Comparison of ENCODE assay signal across 16 cellular contexts in genomic region chr1:58412071-58412580, GRCh38.
DNase-seq lines count a peak whose midpoint lies in the region; ATAC-seq and TF ChIP-seq lines count a peak whose summit lies in the region.
"Had no signal": no experiment of that assay in that cellular context is flagged by ENCODE, and none has a peak within 500 bp of the region (broad histone marks: within the 10 kb centered on the region; RNA-seq: fewer than 3 reads in every experiment).

No MANE protein-coding gene starts in this region.

- no peak overlapping the region for H3K27ac ChIP-seq in trophoblast cell (ENCODE audit: low read depth, low read length)
- no peak overlapping the region for H3K27ac ChIP-seq in CD4-positive, alpha-beta memory T cell (ENCODE audit: low read depth, low read length)
- H3K27ac ChIP-seq: BLaER1 treated with 17β-estradiol and CSF1 and Interleukin-3, amounts not matched to agents 10 nM and 100 nM; esophagus muscularis mucosa; prostate gland; thoracic aorta had no signal

- no peak overlapping the region for H4K8ac ChIP-seq in trophoblast cell (ENCODE audit: low read depth, low read length)

- no peak overlapping the region for H2AFZ ChIP-seq in trophoblast cell (ENCODE audit: insufficient read depth, low read length, poor library complexity)

- H3K4me1 ChIP-seq in trophoblast cell (ENCODE audit: control insufficient read depth in 1 of 2, insufficient read depth in 2 of 2, low read length in 2 of 2) = peaks cover 5 to 6% of the 10 kb centered on the region in 2 experiments
- H3K4me1 ChIP-seq in CD4-positive, alpha-beta memory T cell (ENCODE audit: insufficient read depth, low read length) = no peaks in the 10 kb centered on the region
- H3K4me1 ChIP-seq: BLaER1 treated with 17β-estradiol and CSF1 and Interleukin-3, amounts not matched to agents 10 nM and 100 nM; esophagus muscularis mucosa; prostate gland had no signal

- no peak overlapping the region for H3K4me3 Mint-ChIP-seq in CD4-positive, alpha-beta memory T cell
- H3K4me3 Mint-ChIP-seq: activated naive CD8-positive, alpha-beta T cell treated with anti-CD3 and anti-CD28 coated beads, Interleukin-2, amount 50 U/mL, for 24 hours had no signal

- H2AK5ac ChIP-seq in trophoblast cell (ENCODE audit: low read length) = no peak overlapping the region

- no CpG with 5 or more reads among the region's 4 CpGs for WGBS in trophoblast cell (ENCODE audit: extremely low coverage, insufficient coverage, insufficient read length)

- H3K27me3 Mint-ChIP-seq in CD4-positive, alpha-beta memory T cell = no peaks in the 10 kb centered on the region
- H3K27me3 Mint-ChIP-seq: activated naive CD8-positive, alpha-beta T cell treated with anti-CD3 and anti-CD28 coated beads, Interleukin-2, amount 50 U/mL, for 24 hours had no signal

- TF ChIP-seq CTCF in fibroblast of mammary gland (conservative IDR thresholded peaks at IDR 0.05; ENCODE audit: control insufficient read depth, insufficient read depth, low read depth, low read length) = no peak

- H3K9me3 Mint-ChIP-seq in CD4-positive, alpha-beta memory T cell = no peaks in the 10 kb centered on the region
- H3K9me3 Mint-ChIP-seq: activated naive CD8-positive, alpha-beta T cell treated with anti-CD3 and anti-CD28 coated beads, Interleukin-2, amount 50 U/mL, for 24 hours had no signal

- no peak for ATAC-seq in GM19324 (IDR thresholded peaks at IDR 0.05; ENCODE audit: low FRiP score, unreplicated experiment)
- ATAC-seq: activated naive CD8-positive, alpha-beta T cell treated with anti-CD3 and anti-CD28 coated beads, Interleukin-2, amount 50 U/mL, for 24 hours had no signal

- no peak overlapping the region for H3K4ac ChIP-seq in trophoblast cell (ENCODE audit: low read depth, low read length)

- H3K79me2 ChIP-seq in trophoblast cell (ENCODE audit: control insufficient read depth, insufficient read depth, low read length, poor library complexity) = no peaks in the 10 kb centered on the region

- POLR2A ChIA-PET in CD4-positive, alpha-beta memory T cell (lab: Charles Lee; ENCODE audit: partially characterized antibody) = no interaction called here

- H3K4me1 Mint-ChIP-seq in CD4-positive, alpha-beta memory T cell = no peaks in the 10 kb centered on the region
- H3K4me1 Mint-ChIP-seq: activated naive CD8-positive, alpha-beta T cell treated with anti-CD3 and anti-CD28 coated beads, Interleukin-2, amount 50 U/mL, for 24 hours had no signal

- no peak overlapping the region for H2BK5ac ChIP-seq in trophoblast cell (ENCODE audit: low read depth, low read length, poor library complexity)

- no peaks in the 10 kb centered on the region for H3K27me3 ChIP-seq in trophoblast cell (ENCODE audit: insufficient read depth, low read length)
- no peaks in the 10 kb centered on the region for H3K27me3 ChIP-seq in CD4-positive, alpha-beta memory T cell (ENCODE audit: insufficient read depth, low read length)
- H3K27me3 ChIP-seq: BLaER1 treated with 17β-estradiol and CSF1 and Interleukin-3, amounts not matched to agents 10 nM and 100 nM; esophagus muscularis mucosa had no signal

- H2BK12ac ChIP-seq in trophoblast cell (ENCODE audit: low read length) = no peak overlapping the region

- intact Hi-C loops in CD4-positive, alpha-beta memory T cell (cut with micrococcal nuclease) = no loop called here

- no peak overlapping the region for H3K27ac Mint-ChIP-seq in CD4-positive, alpha-beta memory T cell
- H3K27ac Mint-ChIP-seq: activated naive CD8-positive, alpha-beta T cell treated with anti-CD3 and anti-CD28 coated beads, Interleukin-2, amount 50 U/mL, for 24 hours had no signal

- H3K79me1 ChIP-seq in trophoblast cell (ENCODE audit: low read length) = no peaks in the 10 kb centered on the region

- no peaks in the 10 kb centered on the region for H3K36me3 Mint-ChIP-seq in CD4-positive, alpha-beta memory T cell

- CTCF ChIA-PET in CD4-positive, alpha-beta memory T cell (lab: Charles Lee; ENCODE audit: partially characterized antibody) = no interaction called here

- H3K18ac ChIP-seq in trophoblast cell (ENCODE audit: low read length) = no peak overlapping the region

- H3K9ac ChIP-seq in trophoblast cell (ENCODE audit: low read length) = no peak overlapping the region
- H3K9ac ChIP-seq: BLaER1 treated with 17β-estradiol and CSF1 and Interleukin-3, amounts not matched to agents 10 nM and 100 nM had no signal

- no peak overlapping the region for H2BK120ac ChIP-seq in trophoblast cell (ENCODE audit: insufficient read depth, low read length, poor library complexity)

- H3K14ac ChIP-seq in trophoblast cell (ENCODE audit: low read length) = no peak overlapping the region

- no peaks in the 10 kb centered on the region for H3K36me3 ChIP-seq in trophoblast cell (ENCODE audit: control insufficient read depth in 1 of 2, insufficient read depth in 2 of 2, low read length in 2 of 2)
- no peaks in the 10 kb centered on the region for H3K36me3 ChIP-seq in CD4-positive, alpha-beta memory T cell (ENCODE audit: insufficient read depth, low read length)
- H3K36me3 ChIP-seq: BLaER1 treated with 17β-estradiol and CSF1 and Interleukin-3, amounts not matched to agents 10 nM and 100 nM; prostate gland; thoracic aorta had no signal

- H3K9me3 ChIP-seq in trophoblast cell (ENCODE audit: insufficient read depth, low read depth, low read length) = no peaks in the 10 kb centered on the region
- H3K9me3 ChIP-seq in CD4-positive, alpha-beta memory T cell (ENCODE audit: control insufficient read depth in 1 of 2, low read length in 2 of 2) = no peaks in the 10 kb centered on the region
- H3K9me3 ChIP-seq: BLaER1 treated with 17β-estradiol and CSF1 and Interleukin-3, amounts not matched to agents 10 nM and 100 nM; esophagus muscularis mucosa; prostate gland; thoracic aorta had no signal

- H3K23ac ChIP-seq in trophoblast cell (ENCODE audit: low read length) = no peak overlapping the region

- no peak overlapping the region for H3K4me3 ChIP-seq in fibroblast of mammary gland (ENCODE audit: control insufficient read depth, low read depth, low read length)
- H3K4me3 ChIP-seq in trophoblast cell (ENCODE audit: low read depth, low read length) = no peak overlapping the region
- H3K4me3 ChIP-seq in CD4-positive, alpha-beta memory T cell (ENCODE audit: low read length in 2 of 2) = no peak overlapping the region
- H3K4me3 ChIP-seq: BLaER1 treated with 17β-estradiol and CSF1 and Interleukin-3, amounts not matched to agents 10 nM and 100 nM; esophagus muscularis mucosa; prostate gland; thoracic aorta had no signal

- no peak overlapping the region for H4K91ac ChIP-seq in trophoblast cell (ENCODE audit: low read depth, low read length)

- DNase-seq in ELF-1 (ENCODE audit: low read depth, low spot score) (peak; percentile 44), RPMI7951 (ENCODE audit: low read depth) (peak; percentile 83), fibroblast of mammary gland (ENCODE audit: low read depth) (peak; percentile 56), trophoblast cell (peak; percentile 8 to 40), RPMI8226 (no peak), hypothalamus (lab: John Stamatoyannopoulos, UW) (no peak)
- no peak for DNase-seq in CD4-positive, alpha-beta memory T cell
- DNase-seq: activated CD4-positive, alpha-beta T cell treated with anti-CD3 and anti-CD28 coated beads for 48 hours; activated naive CD8-positive, alpha-beta T cell treated with anti-CD3 and anti-CD28 coated beads, Interleukin-2, amount 50 U/mL, for 24 hours; KG1; NCI-H526 had no signal

- no peak overlapping the region for H3K4me2 ChIP-seq in trophoblast cell (ENCODE audit: low read length)
- H3K4me2 ChIP-seq: BLaER1 treated with 17β-estradiol and CSF1 and Interleukin-3, amounts not matched to agents 10 nM and 100 nM had no signal

- H4K12ac ChIP-seq in trophoblast cell (ENCODE audit: low read depth, low read length) = no peak overlapping the region

Comparison
In these comparisons a context has a peak if more than half of its experiments do, and no peak if none do; other contexts are left out.
1. DNase-seq: peak in ELF-1 (single experiment), RPMI7951 (single experiment), fibroblast of mammary gland (single experiment) and trophoblast cell (2 of 2); none in CD4-positive, alpha-beta memory T cell (0 of 5), RPMI8226 (single experiment) and hypothalamus (0 of 51).